In genomic region chr17:30730171-30730836, GRCh38 we compare ENCODE assay signal across 8 cellular contexts.
DNase-seq lines count a peak whose midpoint lies in the region; ATAC-seq and TF ChIP-seq lines count a peak whose summit lies in the region.
"Not testable (repeated sequence)": the region's sequence is repeated elsewhere in the genome, so short reads cannot be mapped to it uniquely, and the experiment has no call there.

No MANE protein-coding gene starts in this region.

- not testable (repeated sequence) for H3K27me3 Mint-ChIP-seq in activated CD8-positive, alpha-beta T cell treated with anti-CD3 and anti-CD28 coated beads, Interleukin-2, amount 10 ng/mL, durations not matched to agents 7 days and 5 days (ENCODE audit: low read depth); activated naive CD8-positive, alpha-beta T cell treated with anti-CD3 and anti-CD28 coated beads, Interleukin-2, amount 10 ng/mL, durations not matched to agents 7 days and 5 days; naive thymus-derived CD8-positive, alpha-beta T cell; stimulated activated naive CD8-positive, alpha-beta T cell treated with anti-CD3 and anti-CD28 coated beads, Interleukin-15, Interleukin-2, amounts not matched to agents 100 ng/mL and 50 ng/mL, for 24 hours

- POLR2A ChIA-PET in activated CD8-positive, alpha-beta T cell treated with anti-CD3 and anti-CD28 coated beads, Interleukin-2, amount 10 ng/mL, durations not matched to agents 7 days and 5 days (lab: Charles Lee) = not testable (repeated sequence)
- POLR2A ChIA-PET in activated naive CD8-positive, alpha-beta T cell treated with anti-CD3 and anti-CD28 coated beads, Interleukin-2, amount 10 ng/mL, durations not matched to agents 7 days and 5 days (lab: Charles Lee) = interaction anchor here (0.6 to 0.9 kb wide), 2 partner anchors 94 to 592 kb away, joined by 3 to 6 read pairs; partner anchors contain the start of gene CRLF3
- POLR2A ChIA-PET in naive thymus-derived CD8-positive, alpha-beta T cell (lab: Charles Lee) = interaction anchor here (0.7 to 2.0 kb wide), 3 partner anchors 19 to 81 kb away, joined by 3 to 8 read pairs (median 5); no protein-coding TSS in a partner anchor

- H3K9me3 ChIP-seq in RWPE2 (ENCODE audit: severe bottlenecking); cardiac muscle cell (ENCODE audit: low read depth): not testable (repeated sequence)

- not testable (repeated sequence) for TF ChIP-seq CTCF in C4-2B (conservative IDR thresholded peaks at IDR 0.05); HL-60 (IDR thresholded peaks at IDR 0.05; ENCODE audit: insufficient read depth, low read length); RWPE2 (IDR thresholded peaks at IDR 0.05; ENCODE audit: poor library complexity, severe bottlenecking); cardiac muscle cell (IDR thresholded peaks at IDR 0.05; ENCODE audit: low read depth, low read length)

- peaks cover 23% of the 10 kb centered on the region for H3K36me3 ChIP-seq in RWPE2 (ENCODE audit: low read depth)
- not testable (repeated sequence) for H3K36me3 ChIP-seq in cardiac muscle cell

- DNase-seq in HL-60 (ENCODE audit: low read depth in 1 of 2, low spot score in 1 of 2); RWPE2 (ENCODE audit: low spot score); activated CD8-positive, alpha-beta T cell treated with anti-CD3 and anti-CD28 coated beads, Interleukin-2, amount 10 ng/mL, durations not matched to agents 7 days and 5 days; cardiac muscle cell (ENCODE audit: low read depth in 1 of 2, low spot score in 1 of 2): not testable (repeated sequence)
- peak; percentile 29 for DNase-seq in activated naive CD8-positive, alpha-beta T cell treated with anti-CD3 and anti-CD28 coated beads, Interleukin-2, amount 10 ng/mL, durations not matched to agents 7 days and 5 days
- peak in 1 of 10 donors; percentile 7 for DNase-seq in naive thymus-derived CD8-positive, alpha-beta T cell

- H3K4me3 ChIP-seq in HL-60 (replicated peaks; ENCODE audit: insufficient read depth, low read length); RWPE2 (ENCODE audit: severe bottlenecking); cardiac muscle cell: not testable (repeated sequence)

- peak overlapping the region; percentile 95 for H3K4me3 Mint-ChIP-seq in activated CD8-positive, alpha-beta T cell treated with anti-CD3 and anti-CD28 coated beads, Interleukin-2, amount 10 ng/mL, durations not matched to agents 7 days and 5 days
- H3K4me3 Mint-ChIP-seq in activated naive CD8-positive, alpha-beta T cell treated with anti-CD3 and anti-CD28 coated beads, Interleukin-2, amount 10 ng/mL, durations not matched to agents 7 days and 5 days = peak overlapping the region; percentile 98
- H3K4me3 Mint-ChIP-seq in naive thymus-derived CD8-positive, alpha-beta T cell = peak overlapping the region; percentile 92 to 98 (median 94)
- peak overlapping the region; percentile 69 for H3K4me3 Mint-ChIP-seq in stimulated activated naive CD8-positive, alpha-beta T cell treated with anti-CD3 and anti-CD28 coated beads, Interleukin-15, Interleukin-2, amounts not matched to agents 100 ng/mL and 50 ng/mL, for 24 hours

- CTCF ChIA-PET in activated CD8-positive, alpha-beta T cell treated with anti-CD3 and anti-CD28 coated beads, Interleukin-2, amount 10 ng/mL, durations not matched to agents 7 days and 5 days (lab: Charles Lee) = interaction anchor here (2.8 kb wide), 1 partner anchor 11 kb away, joined by 7 read pairs; no protein-coding TSS in a partner anchor

- H3K27me3 ChIP-seq in HL-60 (ENCODE audit: insufficient read depth, poor library complexity, severe bottlenecking); RWPE2 (ENCODE audit: insufficient read depth, poor library complexity, severe bottlenecking); cardiac muscle cell: not testable (repeated sequence)

- H3K27ac ChIP-seq in C4-2B = peak overlapping the region; percentile 80
- H3K27ac ChIP-seq in HL-60 (replicated peaks) = peak overlapping the region; percentile 89
- peak overlapping the region; percentile 58 for H3K27ac ChIP-seq in RWPE2 (ENCODE audit: poor library complexity, severe bottlenecking)
- H3K27ac ChIP-seq in cardiac muscle cell = peak overlapping the region; percentile 70

- peak overlapping the region; percentile 86 for H3K27ac Mint-ChIP-seq in activated CD8-positive, alpha-beta T cell treated with anti-CD3 and anti-CD28 coated beads, Interleukin-2, amount 10 ng/mL, durations not matched to agents 7 days and 5 days
- H3K27ac Mint-ChIP-seq in activated naive CD8-positive, alpha-beta T cell treated with anti-CD3 and anti-CD28 coated beads, Interleukin-2, amount 10 ng/mL, durations not matched to agents 7 days and 5 days = peak overlapping the region; percentile 96
- peak overlapping the region in 7 of 10 donors; percentile 12 to 97 (median 92) for H3K27ac Mint-ChIP-seq in naive thymus-derived CD8-positive, alpha-beta T cell
- peak overlapping the region; percentile 87 for H3K27ac Mint-ChIP-seq in stimulated activated naive CD8-positive, alpha-beta T cell treated with anti-CD3 and anti-CD28 coated beads, Interleukin-15, Interleukin-2, amounts not matched to agents 100 ng/mL and 50 ng/mL, for 24 hours

- H3K4me1 ChIP-seq in RWPE2 (ENCODE audit: insufficient read depth, poor library complexity, severe bottlenecking) = not testable (repeated sequence)
- H3K4me1 ChIP-seq in cardiac muscle cell (ENCODE audit: low read depth) = peaks cover 11% of the 10 kb centered on the region

- H3K36me3 Mint-ChIP-seq in activated CD8-positive, alpha-beta T cell treated with anti-CD3 and anti-CD28 coated beads, Interleukin-2, amount 10 ng/mL, durations not matched to agents 7 days and 5 days (ENCODE audit: low read depth) = peaks cover 14% of the 10 kb centered on the region
- H3K36me3 Mint-ChIP-seq in activated naive CD8-positive, alpha-beta T cell treated with anti-CD3 and anti-CD28 coated beads, Interleukin-2, amount 10 ng/mL, durations not matched to agents 7 days and 5 days; naive thymus-derived CD8-positive, alpha-beta T cell: not testable (repeated sequence)
- peaks cover 16% of the 10 kb centered on the region for H3K36me3 Mint-ChIP-seq in stimulated activated naive CD8-positive, alpha-beta T cell treated with anti-CD3 and anti-CD28 coated beads, Interleukin-15, Interleukin-2, amounts not matched to agents 100 ng/mL and 50 ng/mL, for 24 hours (ENCODE audit: low read depth)

- not testable (repeated sequence) for ATAC-seq in RWPE2 (ENCODE audit: low read depth); activated CD8-positive, alpha-beta T cell treated with anti-CD3 and anti-CD28 coated beads, Interleukin-2, amount 10 ng/mL, durations not matched to agents 7 days and 5 days; activated naive CD8-positive, alpha-beta T cell treated with anti-CD3 and anti-CD28 coated beads, Interleukin-2, amount 10 ng/mL, durations not matched to agents 7 days and 5 days (ENCODE audit: low read depth); naive thymus-derived CD8-positive, alpha-beta T cell

- not testable (repeated sequence) for H3K9me3 Mint-ChIP-seq in activated CD8-positive, alpha-beta T cell treated with anti-CD3 and anti-CD28 coated beads, Interleukin-2, amount 10 ng/mL, durations not matched to agents 7 days and 5 days (ENCODE audit: insufficient read depth); activated naive CD8-positive, alpha-beta T cell treated with anti-CD3 and anti-CD28 coated beads, Interleukin-2, amount 10 ng/mL, durations not matched to agents 7 days and 5 days; naive thymus-derived CD8-positive, alpha-beta T cell; stimulated activated naive CD8-positive, alpha-beta T cell treated with anti-CD3 and anti-CD28 coated beads, Interleukin-15, Interleukin-2, amounts not matched to agents 100 ng/mL and 50 ng/mL, for 24 hours

- peaks cover 42% of the 10 kb centered on the region for H3K4me1 Mint-ChIP-seq in activated CD8-positive, alpha-beta T cell treated with anti-CD3 and anti-CD28 coated beads, Interleukin-2, amount 10 ng/mL, durations not matched to agents 7 days and 5 days (ENCODE audit: low read depth)
- H3K4me1 Mint-ChIP-seq in activated naive CD8-positive, alpha-beta T cell treated with anti-CD3 and anti-CD28 coated beads, Interleukin-2, amount 10 ng/mL, durations not matched to agents 7 days and 5 days = peaks cover 14% of the 10 kb centered on the region
- peaks cover 8 to 40% (median 24%) of the 10 kb centered on the region in 4 donors for H3K4me1 Mint-ChIP-seq in naive thymus-derived CD8-positive, alpha-beta T cell
- H3K4me1 Mint-ChIP-seq in stimulated activated naive CD8-positive, alpha-beta T cell treated with anti-CD3 and anti-CD28 coated beads, Interleukin-15, Interleukin-2, amounts not matched to agents 100 ng/mL and 50 ng/mL, for 24 hours (ENCODE audit: low read depth) = peaks cover 49% of the 10 kb centered on the region
